ENCODE assay signal across 16 cellular contexts in the genomic region with DNA sequence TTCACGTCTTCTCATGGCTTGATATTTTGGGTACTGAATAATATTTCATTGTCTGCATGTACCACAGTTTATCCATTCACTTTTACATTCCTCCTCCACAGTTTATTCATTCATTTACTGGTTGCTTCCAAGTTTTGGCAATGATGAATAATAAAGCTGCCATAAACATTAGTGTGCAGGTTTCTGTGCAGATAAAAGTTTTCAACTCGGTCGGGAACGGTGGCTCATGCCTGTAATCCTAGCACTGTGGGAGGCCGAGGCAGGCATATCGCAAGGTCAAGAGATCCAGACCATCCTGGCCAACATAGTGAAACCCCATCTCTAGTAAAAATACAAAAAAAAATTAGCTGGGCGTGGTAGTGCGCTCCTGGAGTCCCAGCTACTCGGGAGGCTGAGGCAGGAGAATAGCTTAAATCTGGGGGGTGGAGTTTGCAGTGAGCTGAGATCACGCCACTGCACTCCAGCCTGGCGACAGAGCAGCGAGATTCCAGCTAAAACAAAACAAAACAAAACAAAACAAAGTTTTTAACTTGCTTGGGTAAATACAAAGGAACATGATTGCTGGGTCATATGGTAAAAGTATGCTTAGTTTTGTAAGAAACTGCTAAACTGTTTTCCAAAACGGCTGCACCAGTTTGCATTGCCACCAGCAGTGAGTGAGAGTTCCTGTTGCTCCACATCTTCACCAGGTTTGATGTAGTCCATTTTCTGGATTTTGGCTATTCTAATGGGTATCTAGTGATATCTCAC.
DNase-seq lines count a peak whose midpoint lies in the region; ATAC-seq and TF ChIP-seq lines count a peak whose summit lies in the region.
"Had no signal": no experiment of that assay in that cellular context is flagged by ENCODE, and none has a peak within 500 bp of the region (broad histone marks: within the 10 kb centered on the region; RNA-seq: fewer than 3 reads in every experiment).

No MANE protein-coding gene starts in this region.

- no peaks in the 10 kb centered on the region for H3K9me3 Mint-ChIP-seq in activated T-helper 1 cell treated with anti-CD3 and anti-CD28 coated beads, Interleukin-12 subunit alpha, Interleukin-12 subunit beta, Interleukin-2, Interleukin-4 antibody, amounts not matched to agents 30 ng/mL and 10 ng/mL and 1 ng/mL, durations not matched to agents 14 hours and 24 hours and 36 hours
- no peaks in the 10 kb centered on the region for H3K9me3 Mint-ChIP-seq in activated T-helper 17 cell treated with anti-CD3 and anti-CD28 coated beads, Interleukin-2, amount 50 U/mL, for 72 hours

- peak overlapping the region; percentile 54 for H3K4me2 ChIP-seq in osteoblast (ENCODE audit: insufficient read depth, low read length)
- H3K4me2 ChIP-seq: KMS-11 had no signal

- H3K36me3 Mint-ChIP-seq in activated T-helper 1 cell treated with anti-CD3 and anti-CD28 coated beads, Interleukin-12 subunit alpha, Interleukin-12 subunit beta, Interleukin-2, Interleukin-4 antibody, amounts not matched to agents 30 ng/mL and 10 ng/mL and 1 ng/mL, durations not matched to agents 14 hours and 24 hours and 36 hours (ENCODE audit: low read depth): peaks cover 10% of the 10 kb centered on the region
- peaks cover 64% of the 10 kb centered on the region for H3K36me3 Mint-ChIP-seq in activated T-helper 17 cell treated with anti-CD3 and anti-CD28 coated beads, Interleukin-2, amount 50 U/mL, for 72 hours (ENCODE audit: low read depth)

- H3K27ac ChIP-seq in C4-2B (peak overlapping the region; percentile 45; the same call in 1 of the 2 replicates), osteoblast (ENCODE audit: low read depth, low read length) (peak overlapping the region; percentile 11)
- H3K27ac ChIP-seq: KMS-11, Peyer's patch had no signal

- H3K4me3 Mint-ChIP-seq in activated T-helper 1 cell treated with anti-CD3 and anti-CD28 coated beads, Interleukin-12 subunit alpha, Interleukin-12 subunit beta, Interleukin-2, Interleukin-4 antibody, amounts not matched to agents 30 ng/mL and 10 ng/mL and 1 ng/mL, durations not matched to agents 14 hours and 24 hours and 36 hours: no peak overlapping the region
- no peak overlapping the region for H3K4me3 Mint-ChIP-seq in activated T-helper 17 cell treated with anti-CD3 and anti-CD28 coated beads, Interleukin-2, amount 50 U/mL, for 72 hours

- no peak overlapping the region for H3K27ac Mint-ChIP-seq in activated T-helper 1 cell treated with anti-CD3 and anti-CD28 coated beads, Interleukin-12 subunit alpha, Interleukin-12 subunit beta, Interleukin-2, Interleukin-4 antibody, amounts not matched to agents 30 ng/mL and 10 ng/mL and 1 ng/mL, durations not matched to agents 14 hours and 24 hours and 36 hours
- no peak overlapping the region for H3K27ac Mint-ChIP-seq in activated T-helper 17 cell treated with anti-CD3 and anti-CD28 coated beads, Interleukin-2, amount 50 U/mL, for 72 hours

- DNase-seq in adipocyte (ENCODE audit: low read depth): no peak
- DNase-seq in fibroblast of mammary gland (ENCODE audit: low read depth): peak; percentile 46
- DNase-seq in osteoblast (ENCODE audit: insufficient read length, low spot score, missing footprints): no peak
- DNase-seq in SIG-M5 (lab: John Stamatoyannopoulos, UW): no peak
- DNase-seq in activated T-helper 1 cell treated with anti-CD3 and anti-CD28 coated beads, Interleukin-12 subunit alpha, Interleukin-12 subunit beta, Interleukin-2, Interleukin-4 antibody, amounts not matched to agents 30 ng/mL and 10 ng/mL and 1 ng/mL, durations not matched to agents 14 hours and 24 hours and 36 hours (ENCODE audit: low spot score): no peak
- DNase-seq in cardiac septum (ENCODE audit: low spot score): no peak
- DNase-seq: DMS79, NCI-H1105 treated with DMSO at 0.1 percent for 48 hours, NCI-H187 treated with DMSO at 0.1 percent for 48 hours, NCI-H2171 treated with DMSO at 0.1 percent for 48 hours, NCI-H510A, Peyer's patch, Right ventricle myocardium superior had no signal

- no peak for TF ChIP-seq CTCF in C4-2B (conservative IDR thresholded peaks at IDR 0.05)
- TF ChIP-seq CTCF in fibroblast of mammary gland (conservative IDR thresholded peaks at IDR 0.05; ENCODE audit: control insufficient read depth, insufficient read depth, low read depth, low read length): no peak
- TF ChIP-seq CTCF in osteoblast (IDR thresholded peaks at IDR 0.05; ENCODE audit: extremely low read depth, low read depth, low read length): no peak

- peak overlapping the region; percentile 40 for H3K4me3 ChIP-seq in adipocyte (ENCODE audit: low read length)
- no peak overlapping the region for H3K4me3 ChIP-seq in fibroblast of mammary gland (ENCODE audit: control insufficient read depth, low read depth, low read length)
- H3K4me3 ChIP-seq in osteoblast (ENCODE audit: insufficient read depth, low read length): peak overlapping the region; percentile 3
- H3K4me3 ChIP-seq: Peyer's patch had no signal

- no peaks in the 10 kb centered on the region for H3K4me1 Mint-ChIP-seq in activated T-helper 1 cell treated with anti-CD3 and anti-CD28 coated beads, Interleukin-12 subunit alpha, Interleukin-12 subunit beta, Interleukin-2, Interleukin-4 antibody, amounts not matched to agents 30 ng/mL and 10 ng/mL and 1 ng/mL, durations not matched to agents 14 hours and 24 hours and 36 hours (ENCODE audit: low read depth)
- H3K4me1 Mint-ChIP-seq in activated T-helper 17 cell treated with anti-CD3 and anti-CD28 coated beads, Interleukin-2, amount 50 U/mL, for 72 hours: no peaks in the 10 kb centered on the region

- H3K9ac ChIP-seq in adipocyte (ENCODE audit: low read length): peak overlapping the region; percentile 5
- H3K9ac ChIP-seq: KMS-11 had no signal

- no peak for ATAC-seq in activated T-helper 17 cell treated with anti-CD3 and anti-CD28 coated beads, Interleukin-2, amount 50 U/mL, for 72 hours (replicated peaks)

- H3K4me1 ChIP-seq in adipocyte (ENCODE audit: control insufficient read depth, insufficient read depth, low read length): peaks cover 28% of the 10 kb centered on the region
- H3K4me1 ChIP-seq in osteoblast (ENCODE audit: insufficient read depth, low read length): peaks cover 40% of the 10 kb centered on the region

- no peaks in the 10 kb centered on the region for H3K27me3 Mint-ChIP-seq in activated T-helper 1 cell treated with anti-CD3 and anti-CD28 coated beads, Interleukin-12 subunit alpha, Interleukin-12 subunit beta, Interleukin-2, Interleukin-4 antibody, amounts not matched to agents 30 ng/mL and 10 ng/mL and 1 ng/mL, durations not matched to agents 14 hours and 24 hours and 36 hours (ENCODE audit: insufficient read depth)
- H3K27me3 Mint-ChIP-seq in activated T-helper 17 cell treated with anti-CD3 and anti-CD28 coated beads, Interleukin-2, amount 50 U/mL, for 72 hours: no peaks in the 10 kb centered on the region

- no peaks in the 10 kb centered on the region for H4K20me1 ChIP-seq in osteoblast (ENCODE audit: insufficient read depth, low read length)

- intact Hi-C loops in activated T-helper 1 cell treated with anti-CD3 and anti-CD28 coated beads, Interleukin-12 subunit alpha, Interleukin-12 subunit beta, Interleukin-2, Interleukin-4 antibody, amounts not matched to agents 30 ng/mL and 10 ng/mL and 1 ng/mL, durations not matched to agents 14 hours and 24 hours and 36 hours (cut with micrococcal nuclease): no loop called here
- intact Hi-C loops in cardiac septum (cut with DNase I): no loop called here

- H3K36me3 ChIP-seq in adipocyte (ENCODE audit: control insufficient read depth, insufficient read depth, low read length, severe bottlenecking): no peaks in the 10 kb centered on the region
- H3K36me3 ChIP-seq in osteoblast (ENCODE audit: insufficient read depth, low read length): no peaks in the 10 kb centered on the region

- H2AFZ ChIP-seq in osteoblast (ENCODE audit: low read length): no peak overlapping the region

- H3K79me2 ChIP-seq in osteoblast (ENCODE audit: insufficient read depth, low read length): no peaks in the 10 kb centered on the region

- H3K27me3 ChIP-seq in adipocyte (replicated peaks; ENCODE audit: control insufficient read depth, insufficient read depth, low read length): no peaks in the 10 kb centered on the region
- H3K27me3 ChIP-seq in osteoblast (ENCODE audit: insufficient read depth, low read length): no peaks in the 10 kb centered on the region
- H3K27me3 ChIP-seq: Peyer's patch had no signal

- H3K9me3 ChIP-seq in adipocyte (ENCODE audit: control insufficient read depth, low read length) (no peaks in the 10 kb centered on the region), osteoblast (ENCODE audit: low read depth, low read length) (no peaks in the 10 kb centered on the region)
- H3K9me3 ChIP-seq: Peyer's patch had no signal
